ENCODE assay signal across 40 cellular contexts in genomic region chr18:70643812-70644211, GRCh38.
"Had no signal": no experiment of that assay in that cellular context is flagged by ENCODE, and none has a peak within 500 bp of the region (broad histone marks: within the 10 kb centered on the region; RNA-seq: fewer than 3 reads in every experiment).

No MANE protein-coding gene starts in this region.

- H3K27me3 ChIP-seq: adrenal gland, ascending aorta, body of pancreas, brain microvascular endothelial cell, breast epithelium, cardiac muscle cell had no signal

- FAIRE-seq: astrocyte, bronchial epithelial cell had no signal

- H3K27ac ChIP-seq: adrenal gland, ascending aorta, body of pancreas, brain microvascular endothelial cell, breast epithelium, cardiac muscle cell had no signal

- ATAC-seq: activated naive CD4-positive, alpha-beta T cell treated with anti-CD3 and anti-CD28 coated beads, Interleukin-2, amount 50 U/mL, for 72 hours; activated naive CD8-positive, alpha-beta T cell treated with anti-CD3 and anti-CD28 coated beads, Interleukin-2, amount 50 U/mL, for 24 hours; activated T-cell treated with anti-CD3 and anti-CD28 coated beads, Interleukin-2, amount 50 U/mL, for 4 hours; activated T-cell treated with anti-CD3 and anti-CD28 coated beads, Interleukin-2, amount 50 U/mL, for 72 hours; activated T-helper 17 cell treated with anti-CD3 and anti-CD28 coated beads, Interleukin-2, amount 50 U/mL, for 72 hours; body of pancreas had no signal

- DNase-seq: activated effector memory CD4-positive, alpha-beta T cell treated with anti-CD3 and anti-CD28 coated beads, Interleukin-2, amount 50 U/mL, for 16 hours; activated effector memory CD4-positive, alpha-beta T cell treated with Interleukin-2 at 50 U/mL for 16 hours; activated gamma-delta T cell; activated gamma-delta T cell treated with Interleukin-2 at 50 U/mL for 16 hours; activated naive CD4-positive, alpha-beta T cell; activated naive CD4-positive, alpha-beta T cell treated with anti-CD3 and anti-CD28 coated beads for 36 hours; activated naive CD4-positive, alpha-beta T cell treated with anti-CD3 and anti-CD28 coated beads, Interleukin-2, amount 10 ng/mL, durations not matched to agents 7 days and 5 days; activated naive CD4-positive, alpha-beta T cell treated with anti-CD3 and anti-CD28 coated beads, Interleukin-2, amount 50 U/mL, for 16 hours; activated naive CD4-positive, alpha-beta T cell treated with Interleukin-2 at 50 U/mL for 16 hours; activated naive CD8-positive, alpha-beta T cell treated with anti-CD3 and anti-CD28 coated beads for 36 hours; activated naive CD8-positive, alpha-beta T cell treated with anti-CD3 and anti-CD28 coated beads, Interleukin-2, amount 10 ng/mL, durations not matched to agents 7 days and 5 days; activated naive CD8-positive, alpha-beta T cell treated with anti-CD3 and anti-CD28 coated beads, Interleukin-2, amount 50 U/mL, for 24 hours; activated T-cell treated with anti-CD3 and anti-CD28 coated beads, Interleukin-2, amount 50 U/mL, for 1 hour; activated T-cell treated with anti-CD3 and anti-CD28 coated beads, Interleukin-2, amount 50 U/mL, for 24 hours; activated T-cell treated with anti-CD3 and anti-CD28 coated beads, Interleukin-2, amount 50 U/mL, for 4 hours; activated T-cell treated with anti-CD3 and anti-CD28 coated beads, Interleukin-2, amount 50 U/mL, for 48 hours; activated T-cell treated with anti-CD3 and anti-CD28 coated beads, Interleukin-2, amount 50 U/mL, for 72 hours; adrenal gland; amniotic stem cell; amygdala; anterior cingulate cortex; aorta; body of pancreas; brain microvascular endothelial cell; caudate nucleus; central memory CD4-positive, alpha-beta T cell; cerebellar nuclear complex had no signal

- H3K9me3 Mint-ChIP-seq: activated naive CD4-positive, alpha-beta T cell treated with anti-CD3 and anti-CD28 coated beads, Interleukin-2, amount 10 ng/mL, durations not matched to agents 7 days and 5 days; activated naive CD8-positive, alpha-beta T cell treated with anti-CD3 and anti-CD28 coated beads, Interleukin-2, amount 50 U/mL, for 24 hours; activated T-cell treated with anti-CD3 and anti-CD28 coated beads, Interleukin-2, amount 50 U/mL, for 4 hours; activated T-helper 1 cell treated with anti-CD3 and anti-CD28 coated beads, Interleukin-12 subunit alpha, Interleukin-12 subunit beta, Interleukin-2, Interleukin-4 antibody, amounts not matched to agents 30 ng/mL and 10 ng/mL and 1 ng/mL, durations not matched to agents 14 hours and 24 hours and 36 hours; activated T-helper 17 cell treated with anti-CD3 and anti-CD28 coated beads, Interleukin-2, amount 50 U/mL, for 72 hours; activated T-helper 2 cell treated with anti-CD3 and anti-CD28 coated beads, Interferon-gamma antibody, Interleukin-2, Interleukin-4, amounts not matched to agents 10 μg/mL and 5 μg/mL and 100 μg/mL, durations not matched to agents 14 hours and 24 hours and 36 hours had no signal

- H3K36me3 Mint-ChIP-seq: activated naive CD4-positive, alpha-beta T cell treated with anti-CD3 and anti-CD28 coated beads, Interleukin-2, amount 10 ng/mL, durations not matched to agents 7 days and 5 days; activated naive CD8-positive, alpha-beta T cell treated with anti-CD3 and anti-CD28 coated beads, Interleukin-2, amount 10 ng/mL, durations not matched to agents 7 days and 5 days; brain had no signal

- H3K27me3 Mint-ChIP-seq: activated naive CD4-positive, alpha-beta T cell treated with anti-CD3 and anti-CD28 coated beads, Interleukin-2, amount 10 ng/mL, durations not matched to agents 7 days and 5 days; activated naive CD4-positive, alpha-beta T cell treated with anti-CD3 and anti-CD28 coated beads, Interleukin-2, amount 50 U/mL, for 24 hours; activated naive CD8-positive, alpha-beta T cell; activated naive CD8-positive, alpha-beta T cell treated with anti-CD3 and anti-CD28 coated beads for 36 hours; activated naive CD8-positive, alpha-beta T cell treated with anti-CD3 and anti-CD28 coated beads, Interleukin-2, amount 10 ng/mL, durations not matched to agents 7 days and 5 days; activated naive CD8-positive, alpha-beta T cell treated with anti-CD3 and anti-CD28 coated beads, Interleukin-2, amount 50 U/mL, for 24 hours; activated T-cell treated with anti-CD3 and anti-CD28 coated beads, Interleukin-2, amount 50 U/mL, for 24 hours; activated T-helper 17 cell treated with anti-CD3 and anti-CD28 coated beads, Interleukin-2, amount 50 U/mL, for 72 hours; brain; central memory CD8-positive, alpha-beta T cell had no signal

- H3K9me3 ChIP-seq: adrenal gland, ascending aorta, body of pancreas, breast epithelium had no signal

- H3K27ac Mint-ChIP-seq: activated naive CD4-positive, alpha-beta T cell treated with anti-CD3 and anti-CD28 coated beads for 36 hours; activated naive CD4-positive, alpha-beta T cell treated with anti-CD3 and anti-CD28 coated beads, Interleukin-2, amount 10 ng/mL, durations not matched to agents 7 days and 5 days; activated naive CD4-positive, alpha-beta T cell treated with anti-CD3 and anti-CD28 coated beads, Interleukin-2, amount 50 U/mL, for 24 hours; activated naive CD4-positive, alpha-beta T cell treated with anti-CD3 and anti-CD28 coated beads, Interleukin-2, amount 50 U/mL, for 72 hours; activated naive CD8-positive, alpha-beta T cell; activated naive CD8-positive, alpha-beta T cell treated with anti-CD3 and anti-CD28 coated beads for 36 hours; activated naive CD8-positive, alpha-beta T cell treated with anti-CD3 and anti-CD28 coated beads, Interleukin-2, amount 10 ng/mL, durations not matched to agents 7 days and 5 days; activated naive CD8-positive, alpha-beta T cell treated with anti-CD3 and anti-CD28 coated beads, Interleukin-2, amount 50 U/mL, for 24 hours; activated T-cell treated with anti-CD3 and anti-CD28 coated beads, Interleukin-2, amount 50 U/mL, for 24 hours; activated T-cell treated with anti-CD3 and anti-CD28 coated beads, Interleukin-2, amount 50 U/mL, for 72 hours; activated T-helper 1 cell treated with anti-CD3 and anti-CD28 coated beads, Interleukin-12 subunit alpha, Interleukin-12 subunit beta, Interleukin-2, Interleukin-4 antibody, amounts not matched to agents 30 ng/mL and 10 ng/mL and 1 ng/mL, durations not matched to agents 14 hours and 24 hours and 36 hours; activated T-helper 17 cell treated with anti-CD3 and anti-CD28 coated beads, Interleukin-2, amount 50 U/mL, for 72 hours; activated T-helper 2 cell treated with anti-CD3 and anti-CD28 coated beads, Interferon-gamma antibody, Interleukin-2, Interleukin-4, amounts not matched to agents 10 μg/mL and 5 μg/mL and 100 μg/mL, durations not matched to agents 14 hours and 24 hours and 36 hours; brain had no signal

- H3K4me3 Mint-ChIP-seq: activated naive CD4-positive, alpha-beta T cell treated with anti-CD3 and anti-CD28 coated beads for 36 hours; activated naive CD4-positive, alpha-beta T cell treated with anti-CD3 and anti-CD28 coated beads, Interleukin-2, amount 10 ng/mL, durations not matched to agents 7 days and 5 days; activated naive CD4-positive, alpha-beta T cell treated with anti-CD3 and anti-CD28 coated beads, Interleukin-2, amount 50 U/mL, for 24 hours; activated naive CD8-positive, alpha-beta T cell; activated naive CD8-positive, alpha-beta T cell treated with anti-CD3 and anti-CD28 coated beads for 36 hours; activated naive CD8-positive, alpha-beta T cell treated with anti-CD3 and anti-CD28 coated beads, Interleukin-2, amount 10 ng/mL, durations not matched to agents 7 days and 5 days; activated naive CD8-positive, alpha-beta T cell treated with anti-CD3 and anti-CD28 coated beads, Interleukin-2, amount 50 U/mL, for 24 hours; activated T-cell treated with anti-CD3 and anti-CD28 coated beads, Interleukin-2, amount 50 U/mL, for 24 hours; activated T-cell treated with anti-CD3 and anti-CD28 coated beads, Interleukin-2, amount 50 U/mL, for 4 hours; activated T-cell treated with anti-CD3 and anti-CD28 coated beads, Interleukin-2, amount 50 U/mL, for 72 hours; activated T-helper 1 cell treated with anti-CD3 and anti-CD28 coated beads, Interleukin-12 subunit alpha, Interleukin-12 subunit beta, Interleukin-2, Interleukin-4 antibody, amounts not matched to agents 30 ng/mL and 10 ng/mL and 1 ng/mL, durations not matched to agents 14 hours and 24 hours and 36 hours; activated T-helper 17 cell treated with anti-CD3 and anti-CD28 coated beads, Interleukin-2, amount 50 U/mL, for 72 hours; brain; central memory CD8-positive, alpha-beta T cell had no signal

- H3K4me1 Mint-ChIP-seq: activated T-helper 17 cell treated with anti-CD3 and anti-CD28 coated beads, Interleukin-2, amount 50 U/mL, for 72 hours; brain; central memory CD8-positive, alpha-beta T cell had no signal

- H3K36me3 ChIP-seq: adrenal gland, ascending aorta, brain microvascular endothelial cell, breast epithelium, cardiac muscle cell had no signal

- H3K4me3 ChIP-seq: adrenal gland, ascending aorta, body of pancreas, breast epithelium, cardiac muscle cell had no signal

- H3K4me1 ChIP-seq: adrenal gland, ascending aorta, body of pancreas, breast epithelium had no signal
